1 cellular context compared by ENCODE assay signal in genomic region chr14:33788116-33788515, GRCh38.
TF ChIP-seq lines count a peak whose summit lies in the region.

No MANE protein-coding gene starts in this region.

TF ChIP-seq in GM23338, 12 proteins besides CTCF, POLR2A, EP300 and RAD21 (continued from another document):
- TF ChIP-seq ETS1 (IDR thresholded peaks at IDR 0.05), result no peak
- TF ChIP-seq EZH2phosphoT487 (IDR thresholded peaks at IDR 0.05; ENCODE audit: unreplicated experiment), result no peak
- TF ChIP-seq REST (IDR thresholded peaks at IDR 0.05; ENCODE audit: unreplicated experiment), result no peak
- TF ChIP-seq JUNB (IDR thresholded peaks at IDR 0.05; ENCODE audit: unreplicated experiment), result no peak
- TF ChIP-seq CREB1 (CRISPR knock-in tag; IDR thresholded peaks at IDR 0.05; ENCODE audit: low read depth), result no peak
- TF ChIP-seq ZNF462 (CRISPR knock-in tag; IDR thresholded peaks at IDR 0.05), result no peak
